In the genomic region with DNA sequence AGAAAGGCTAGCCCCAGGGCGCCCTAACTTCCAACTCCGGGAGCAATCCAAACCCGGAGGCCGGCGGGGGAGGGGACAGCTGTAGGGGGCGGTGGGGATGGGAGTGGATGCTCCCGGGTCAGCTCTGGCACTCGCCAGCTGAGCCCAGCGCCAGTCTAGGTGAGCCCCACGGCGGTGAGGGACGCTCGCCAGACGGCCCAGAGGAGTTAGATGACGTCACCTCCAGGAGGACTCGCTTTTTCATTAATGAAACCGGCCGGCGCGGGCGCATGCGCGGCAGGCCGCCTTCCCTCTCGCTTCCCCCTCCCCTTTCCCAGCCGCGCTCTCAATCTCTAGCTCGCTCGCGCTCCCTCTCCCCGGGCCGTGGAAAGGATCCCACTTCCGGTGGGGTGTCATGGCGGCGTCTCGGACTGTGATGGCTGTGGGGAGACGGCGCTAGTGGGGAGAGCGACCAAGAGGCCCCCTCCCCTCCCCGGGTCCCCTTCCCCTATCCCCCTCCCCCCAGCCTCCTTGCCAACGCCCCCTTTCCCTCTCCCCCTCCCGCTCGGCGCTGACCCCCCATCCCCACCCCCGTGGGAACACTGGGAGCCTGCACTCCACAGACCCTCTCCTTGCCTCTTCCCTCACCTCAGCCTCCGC, we compare ENCODE assay signal across 8 cellular contexts. TPM values are rescaled to one million over a fixed set of nuclear protein-coding genes. Genes with fewer than 3 reads are reported as not detected.
DNase-seq lines count a peak whose midpoint lies in the region; ATAC-seq, FAIRE-seq and TF ChIP-seq lines count a peak whose summit lies in the region.

A gene with protein sequence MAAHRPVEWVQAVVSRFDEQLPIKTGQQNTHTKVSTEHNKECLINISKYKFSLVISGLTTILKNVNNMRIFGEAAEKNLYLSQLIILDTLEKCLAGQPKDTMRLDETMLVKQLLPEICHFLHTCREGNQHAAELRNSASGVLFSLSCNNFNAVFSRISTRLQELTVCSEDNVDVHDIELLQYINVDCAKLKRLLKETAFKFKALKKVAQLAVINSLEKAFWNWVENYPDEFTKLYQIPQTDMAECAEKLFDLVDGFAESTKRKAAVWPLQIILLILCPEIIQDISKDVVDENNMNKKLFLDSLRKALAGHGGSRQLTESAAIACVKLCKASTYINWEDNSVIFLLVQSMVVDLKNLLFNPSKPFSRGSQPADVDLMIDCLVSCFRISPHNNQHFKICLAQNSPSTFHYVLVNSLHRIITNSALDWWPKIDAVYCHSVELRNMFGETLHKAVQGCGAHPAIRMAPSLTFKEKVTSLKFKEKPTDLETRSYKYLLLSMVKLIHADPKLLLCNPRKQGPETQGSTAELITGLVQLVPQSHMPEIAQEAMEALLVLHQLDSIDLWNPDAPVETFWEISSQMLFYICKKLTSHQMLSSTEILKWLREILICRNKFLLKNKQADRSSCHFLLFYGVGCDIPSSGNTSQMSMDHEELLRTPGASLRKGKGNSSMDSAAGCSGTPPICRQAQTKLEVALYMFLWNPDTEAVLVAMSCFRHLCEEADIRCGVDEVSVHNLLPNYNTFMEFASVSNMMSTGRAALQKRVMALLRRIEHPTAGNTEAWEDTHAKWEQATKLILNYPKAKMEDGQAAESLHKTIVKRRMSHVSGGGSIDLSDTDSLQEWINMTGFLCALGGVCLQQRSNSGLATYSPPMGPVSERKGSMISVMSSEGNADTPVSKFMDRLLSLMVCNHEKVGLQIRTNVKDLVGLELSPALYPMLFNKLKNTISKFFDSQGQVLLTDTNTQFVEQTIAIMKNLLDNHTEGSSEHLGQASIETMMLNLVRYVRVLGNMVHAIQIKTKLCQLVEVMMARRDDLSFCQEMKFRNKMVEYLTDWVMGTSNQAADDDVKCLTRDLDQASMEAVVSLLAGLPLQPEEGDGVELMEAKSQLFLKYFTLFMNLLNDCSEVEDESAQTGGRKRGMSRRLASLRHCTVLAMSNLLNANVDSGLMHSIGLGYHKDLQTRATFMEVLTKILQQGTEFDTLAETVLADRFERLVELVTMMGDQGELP (N-terminal part only) (plus strand): TSS at position 378 of the 639 bp plus-strand sequence. CDS start 333 bp downstream, outside the sequence.

- peak within 1 kb of the TSS; percentile 56 for H2BK120ac ChIP-seq in IMR-90 (ENCODE audit: low read depth, low read length)

- H4K8ac ChIP-seq in IMR-90 (ENCODE audit: low read depth in 2 of 2, low read length in 2 of 2) = peak within 1 kb of the TSS; percentile 36 to 78; a peak in 3 of 4 replicates

- H3K27ac Mint-ChIP-seq in Calu3 (ENCODE audit: unreplicated experiment) = peak within 1 kb of the TSS; percentile 86

- peak within 1 kb of the TSS; percentile 96 for H2BK5ac ChIP-seq in IMR-90 (ENCODE audit: low read depth, low read length, poor library complexity, severe bottlenecking)

- no peaks in the 10 kb centered on the region for H3K36me3 ChIP-seq in IMR-90 (ENCODE audit: control insufficient read depth, insufficient read depth, low read length)
- H3K36me3 ChIP-seq in OCI-LY7 (ENCODE audit: insufficient read depth, low read length) = no peaks in the 10 kb centered on the region
- no peaks in the 10 kb centered on the region for H3K36me3 ChIP-seq in endothelial cell of umbilical vein (ENCODE audit: control insufficient read depth in 2 of 2, extremely low read depth in 1 of 2, insufficient read depth in 2 of 2, low read length in 2 of 2)

- H3K9ac ChIP-seq in IMR-90 (ENCODE audit: low read depth, low read length) (peak within 1 kb of the TSS; percentile 86), endothelial cell of umbilical vein (replicated peaks; ENCODE audit: extremely low read depth, insufficient read depth, low read length) (peak within 1 kb of the TSS; percentile 85)

- peak within 1 kb of the TSS; percentile 55 for H3K56ac ChIP-seq in IMR-90 (ENCODE audit: extremely low read depth, insufficient read depth, low read length)

- BruUV-seq in Calu3 (replicated peaks; lab: Mats Ljungman, UMichigan) (no TSS peak), IMR-90 (replicated peaks; lab: Mats Ljungman, UMichigan) (no TSS peak), OCI-LY7 (replicated peaks; lab: Mats Ljungman, UMichigan) (no TSS peak), endothelial cell of umbilical vein (replicated peaks; lab: Mats Ljungman, UMichigan) (no TSS peak)

- WGBS in IMR-90 (ENCODE audit: extremely low coverage in 2 of 2, insufficient read length in 1 of 2), 2 experiments = 0% methylated on average over 5 of the region's 46 CpGs; no CpG with 5 or more reads in 1 of the 2 experiments

- H3K18ac ChIP-seq in IMR-90 (ENCODE audit: low read depth, low read length) = peak within 1 kb of the TSS; percentile 77

- H3K27me3 ChIP-seq in IMR-90 (ENCODE audit: control insufficient read depth, insufficient read depth, low read length) = no peaks in the 10 kb centered on the region
- no peaks in the 10 kb centered on the region for H3K27me3 ChIP-seq in endothelial cell of umbilical vein (ENCODE audit: control insufficient read depth in 2 of 2, insufficient read depth in 2 of 2, low read length in 2 of 2)

- CTCF ChIA-PET in Calu3 (lab: Charles Lee) = interaction anchor here (0.5 to 0.8 kb wide), 3 partner anchors 21 to 380 kb away, joined by 3 to 4 read pairs (median 3); no protein-coding TSS in a partner anchor
- CTCF ChIA-PET in IMR-90 (lab: Yijun Ruan, JAX) = interaction anchor here (0.6 to 1.3 kb wide), 4 partner anchors 27 to 176 kb away, joined by 3 to 5 read pairs (median 4); no protein-coding TSS in a partner anchor
- CTCF ChIA-PET in OCI-LY7 (lab: Charles Lee; ENCODE audit: unreplicated experiment) = no interaction called here
- CTCF ChIA-PET in endothelial cell of umbilical vein (lab: Charles Lee) = interaction anchor here (1.0 to 1.8 kb wide), 4 partner anchors 11 to 119 kb away, joined by 3 read pairs; no protein-coding TSS in a partner anchor

- peaks cover 21% of the 10 kb centered on the region for H3K4me1 Mint-ChIP-seq in Calu3 (ENCODE audit: low read depth, unreplicated experiment)

- TF ChIP-seq POLR2A in IMR-90 (IDR thresholded peaks at IDR 0.05; ENCODE audit: low read depth, low read length) (peak; percentile 79), endothelial cell of umbilical vein (IDR thresholded peaks at IDR 0.05; ENCODE audit: low read depth, low read length) (peak; percentile 25)

- peak within 1 kb of the TSS; percentile 47 for H3K14ac ChIP-seq in IMR-90 (replicated peaks; ENCODE audit: low read depth, low read length)

- peak; percentile 87 for ATAC-seq in GM21447 (IDR thresholded peaks at IDR 0.05; ENCODE audit: unreplicated experiment)
- ATAC-seq in IMR-90 (ENCODE audit: low read depth) = peak; percentile 92

- dilution Hi-C loops in IMR-90 (cut with HindIII; ENCODE audit: low sequenced_read_pairs, unreplicated experiment) (no loop called here), endothelial cell of umbilical vein (cut with MboI; ENCODE audit: extremely low pct_ligation_motif_present, low sequenced_read_pairs) (no loop called here)

- TF ChIP-seq RAD21 in IMR-90 (IDR thresholded peaks at IDR 0.05; ENCODE audit: low read length) = peak; percentile 16; the same call in 1 of the 2 replicates

- H3K79me2 ChIP-seq in OCI-LY7 (ENCODE audit: insufficient read depth, low read depth, low read length) (peaks cover 7% of the 10 kb centered on the region; the same call in 1 of the 2 replicates), endothelial cell of umbilical vein (ENCODE audit: control insufficient read depth, insufficient read depth, low read length) (peaks cover 36% of the 10 kb centered on the region)

- peak within 1 kb of the TSS; percentile 95 for H3K27ac ChIP-seq in IMR-90 (ENCODE audit: insufficient read depth, low read length)
- H3K27ac ChIP-seq in OCI-LY7 (ENCODE audit: low read depth, low read length, poor library complexity, severe bottlenecking) = peak within 1 kb of the TSS; percentile 9
- H3K27ac ChIP-seq in endothelial cell of umbilical vein (ENCODE audit: insufficient read depth, low read depth, low read length) = peak within 1 kb of the TSS; percentile 71

- intact Hi-C loops in Calu3 (cut with micrococcal nuclease; ENCODE audit: unreplicated experiment) = no loop called here
- intact Hi-C loops in IMR-90 (cut with micrococcal nuclease) = loop anchor here (5.0 kb wide), 3 partner anchors 82 to 123 kb away; no protein-coding TSS in a partner anchor
- intact Hi-C loops in OCI-LY7 (cut with micrococcal nuclease; ENCODE audit: unreplicated experiment) = loop anchor here (5.0 kb wide), 1 partner anchor 123 kb away; no protein-coding TSS in a partner anchor
- intact Hi-C loops in endothelial cell of umbilical vein (cut with micrococcal nuclease) = loop anchor here (1.0 to 10.0 kb wide), 2 partner anchors 27 to 760 kb away; a partner anchor contains a TSS

- H3K4me2 ChIP-seq in IMR-90 (ENCODE audit: low read depth, low read length) = peak within 1 kb of the TSS; percentile 97
- peak within 1 kb of the TSS; percentile 84 for H3K4me2 ChIP-seq in OCI-LY7 (ENCODE audit: low read length)
- H3K4me2 ChIP-seq in endothelial cell of umbilical vein (ENCODE audit: insufficient read depth, low read length) = peak within 1 kb of the TSS; percentile 90

- H3K9me3 Mint-ChIP-seq in Calu3 (ENCODE audit: low read depth, unreplicated experiment) = no peaks in the 10 kb centered on the region

- peak within 1 kb of the TSS; percentile 75 for H4K91ac ChIP-seq in IMR-90 (ENCODE audit: insufficient read depth, low read depth, low read length)

- POLR2A ChIA-PET in IMR-90 (lab: Charles Lee; ENCODE audit: unreplicated experiment) = interaction anchor here (0.5 kb wide), 1 partner anchor 59 kb away, joined by 6 read pairs; no protein-coding TSS in a partner anchor
- POLR2A ChIA-PET in OCI-LY7 (lab: Charles Lee) = interaction anchor here (0.6 to 0.7 kb wide), 4 partner anchors 127 to 239 kb away, joined by 3 to 6 read pairs (median 3); no protein-coding TSS in a partner anchor
- POLR2A ChIA-PET in endothelial cell of umbilical vein (lab: Charles Lee) = interaction anchor here (0.6 to 1.0 kb wide), 3 partner anchors 33 to 290 kb away, joined by 3 to 9 read pairs (median 3); no protein-coding TSS in a partner anchor

- H2BK15ac ChIP-seq in IMR-90 (ENCODE audit: low read depth, low read length) = peak within 1 kb of the TSS; percentile 43; the same call in 1 of the 3 replicates

- peak within 1 kb of the TSS; percentile 60; the same call in 1 of the 2 replicates for H2BK20ac ChIP-seq in IMR-90 (ENCODE audit: low read depth, low read length)

- H3K9me1 ChIP-seq in IMR-90 (ENCODE audit: insufficient read depth, low read length) (no peaks in the 10 kb centered on the region), endothelial cell of umbilical vein (replicated peaks; ENCODE audit: control insufficient read depth, extremely low read depth, insufficient read depth, low read length) (no peaks in the 10 kb centered on the region)

- H3K9me3 ChIP-seq in IMR-90 (ENCODE audit: control insufficient read depth, insufficient read depth, low read length) = no peaks in the 10 kb centered on the region
- H3K9me3 ChIP-seq in OCI-LY7 (ENCODE audit: low read length) = no peaks in the 10 kb centered on the region
- no peaks in the 10 kb centered on the region for H3K9me3 ChIP-seq in endothelial cell of umbilical vein (replicated peaks; ENCODE audit: control insufficient read depth, insufficient read depth, low read length)

- peaks cover 28% of the 10 kb centered on the region; the same call in 1 of the 2 replicates for H4K20me1 ChIP-seq in IMR-90 (ENCODE audit: insufficient read depth, low read length)
- no peaks in the 10 kb centered on the region for H4K20me1 ChIP-seq in OCI-LY7 (ENCODE audit: insufficient read depth, low read length)
- H4K20me1 ChIP-seq in endothelial cell of umbilical vein (replicated peaks; ENCODE audit: control insufficient read depth, extremely low read depth, insufficient read depth, low read length) = no peaks in the 10 kb centered on the region

- peak within 1 kb of the TSS; percentile 88 for H2AK5ac ChIP-seq in IMR-90 (ENCODE audit: low read depth, low read length)

- no peaks in the 10 kb centered on the region for H3K9me2 ChIP-seq in OCI-LY7 (ENCODE audit: insufficient read depth, low read length)

- in situ Hi-C loops in IMR-90 (cut with MboI; ENCODE audit: low sequenced_read_pairs) = no loop called here

- peak within 1 kb of the TSS; percentile 68 for H3K23ac ChIP-seq in IMR-90 (ENCODE audit: low read depth, low read length)

- no peaks in the 10 kb centered on the region; the same call in 1 of the 2 replicates for H3K4me1 ChIP-seq in IMR-90 (ENCODE audit: control insufficient read depth, insufficient read depth, low read length)
- peaks cover 14% of the 10 kb centered on the region for H3K4me1 ChIP-seq in OCI-LY7 (ENCODE audit: insufficient read depth, low read length, poor library complexity, severe bottlenecking)
- peaks cover 10% of the 10 kb centered on the region for H3K4me1 ChIP-seq in endothelial cell of umbilical vein (ENCODE audit: control insufficient read depth, extremely low read depth, insufficient read depth, low read length)

- H3K79me1 ChIP-seq in IMR-90 (ENCODE audit: low read depth in 1 of 2, low read length in 2 of 2) = peaks cover 7 to 26% of the 10 kb centered on the region in 2 experiments

- H2AK9ac ChIP-seq in IMR-90 (replicated peaks; ENCODE audit: low read depth, low read length, poor library complexity) = peak within 1 kb of the TSS; percentile 97

- H3K36me3 Mint-ChIP-seq in Calu3 (ENCODE audit: insufficient read depth, unreplicated experiment) = peaks cover 22% of the 10 kb centered on the region

- peak within 1 kb of the TSS; percentile 81 for H3K4me3 Mint-ChIP-seq in Calu3 (ENCODE audit: low read depth, unreplicated experiment)

- H2AFZ ChIP-seq in IMR-90 (replicated peaks; ENCODE audit: low read length, poor library complexity) (peak within 1 kb of the TSS; percentile 74), OCI-LY7 (ENCODE audit: low read length) (peak within 1 kb of the TSS; percentile 99), endothelial cell of umbilical vein (ENCODE audit: low read depth, low read length) (peak within 1 kb of the TSS; percentile 66)

- FAIRE-seq in endothelial cell of umbilical vein (lab: Jason Lieb, UNC) = peak; percentile 90

- DNase-seq in Calu3 (peak; percentile 95), IMR-90 (peak; percentile 94), OCI-LY7 (ENCODE audit: low spot score) (peak; percentile 93), activated T-cell treated with anti-CD3 and anti-CD28 coated beads for 1 hour (ENCODE audit: low read depth) (peak; percentile 80), endothelial cell of umbilical vein (ENCODE audit: low read depth, low spot score) (peak; percentile 93), middle frontal gyrus (ENCODE audit: extremely low spot score, low spot score) (peak; percentile 91)
- DNase-seq in stimulated activated CD8-positive, alpha-beta memory T cell treated with anti-CD3 and anti-CD28 coated beads, Interleukin-2, amount 100 ng/mL, for 1 hour (ENCODE audit: low read depth in 2 of 2) = peak; percentile 66 to 76

- H4K5ac ChIP-seq in IMR-90 (ENCODE audit: low read depth, low read length) = peak within 1 kb of the TSS; percentile 68

- TF ChIP-seq CTCF in Calu3 (IDR thresholded peaks at IDR 0.05; ENCODE audit: unreplicated experiment) (no peak), IMR-90 (conservative IDR thresholded peaks at IDR 0.05; ENCODE audit: low read depth, low read length) (no peak), OCI-LY7 (conservative IDR thresholded peaks at IDR 0.05; ENCODE audit: low read length) (no peak), endothelial cell of umbilical vein (IDR thresholded peaks at IDR 0.05; ENCODE audit: extremely low read depth in 1 of 2, insufficient read depth in 1 of 2, low read depth in 1 of 2, low read length in 2 of 2) (no peak)

- H3K27me3 Mint-ChIP-seq in Calu3 (ENCODE audit: unreplicated experiment) = no peaks in the 10 kb centered on the region

- H3K4me3 ChIP-seq in IMR-90 (ENCODE audit: insufficient read depth, low read depth, low read length) (peak within 1 kb of the TSS; percentile 54), OCI-LY7 (ENCODE audit: low read depth, low read length, poor library complexity, severe bottlenecking) (peak within 1 kb of the TSS; percentile 93), endothelial cell of umbilical vein (replicated peaks in 1 of 3; ENCODE audit: insufficient read depth in 1 of 3, low read depth in 1 of 3, low read length in 3 of 3) (peak within 1 kb of the TSS; percentile 79 to 99 (median 88))

- peak within 1 kb of the TSS; percentile 71 for H3K4ac ChIP-seq in IMR-90 (ENCODE audit: low read depth, low read length)

RNA-seq across cellular contexts. Expression of the gene that starts here (rescaled TPM):
- total RNA-seq in Calu3 (2022) (61.5 and 64.7 TPM in 2 replicates), IMR-90 (2012; rRNA removed) (48.3 and 48.6 TPM in 2 replicates), OCI-LY7 (2022) (64.8 and 72.0 TPM in 2 replicates), endothelial cell of umbilical vein (37.6 and 42.4 TPM in 2 replicates)
- polyA plus RNA-seq in IMR-90 (2012; rRNA removed) (16.1 and 17.9 TPM in 2 replicates), endothelial cell of umbilical vein (13.0 and 13.7 TPM in 2 replicates)
- polyA plus RNA-seq in IMR-90 (2012; cell fraction: cytosol; rRNA removed) = 4.8 and 5.0 TPM in 2 replicates
- polyA plus RNA-seq in IMR-90 (2012; cell fraction: nucleus; rRNA removed; ENCODE audit: low replicate concordance) = 10.1 and 96.9 TPM in 2 replicates
- 24.0 and 38.7 TPM in 2 replicates for total RNA-seq in OCI-LY7 (2014; rRNA removed; shearing (Covaris generic))
- 9.7 and 11.2 TPM in 2 replicates for polyA plus RNA-seq in endothelial cell of umbilical vein (2011; cell fraction: cytosol; rRNA removed)
- 55.1 and 56.9 TPM in 2 replicates for polyA plus RNA-seq in endothelial cell of umbilical vein (2011; cell fraction: nucleus; rRNA removed)
- polyA plus RNA-seq in endothelial cell of umbilical vein (2012) = 13.6 and 14.6 TPM in 2 replicates
- 83.6 and 83.7 TPM in 2 replicates for polyA minus RNA-seq in endothelial cell of umbilical vein
- polyA minus RNA-seq in endothelial cell of umbilical vein (2011; cell fraction: cytosol; rRNA and poly(A)+ RNA removed) = 58.1 TPM
- polyA minus RNA-seq in endothelial cell of umbilical vein (2011; cell fraction: nucleus; rRNA and poly(A)+ RNA removed) = 181 and 280 TPM in 2 replicates

Comparison
In these comparisons a context has a peak if more than half of its experiments do, and no peak if none do; other contexts are left out.
1. Peak in every context shown above with its lines: DNase-seq, ATAC-seq, H3K4me3 ChIP-seq and H3K27ac ChIP-seq.
2. H3K27ac ChIP-seq: peak in every context shown above with its lines; median percentile 95 in IMR-90; 71 in endothelial cell of umbilical vein; 9 in OCI-LY7.